ENCODE assay signal across 33 cellular contexts in genomic region chr22:20156042-20156389, GRCh38. TPM values are rescaled to one million over a fixed set of nuclear protein-coding genes. Genes with fewer than 3 reads are reported as not detected.
"Had no signal": no experiment of that assay in that cellular context is flagged by ENCODE, and none has a peak within 500 bp of the region (broad histone marks: within the 10 kb centered on the region; RNA-seq: fewer than 3 reads in every experiment).

No MANE protein-coding gene starts in this region.

- H3K27me3 Mint-ChIP-seq: activated CD4-positive, alpha-beta T cell treated with anti-CD3 and anti-CD28 coated beads for 36 hours; activated CD4-positive, alpha-beta T cell treated with anti-CD3 and anti-CD28 coated beads, Interleukin-2, amount 10 ng/mL, durations not matched to agents 24 days and 14 days; activated CD8-positive, alpha-beta memory T cell treated with anti-CD3 and anti-CD28 coated beads, Interleukin-2, amount 10 ng/mL, durations not matched to agents 7 days and 5 days; activated naive CD8-positive, alpha-beta T cell; T-helper 17 cell had no signal

- H3K27me3 ChIP-seq: brain microvascular endothelial cell, dorsolateral prefrontal cortex had no signal

- H3K4me3 Mint-ChIP-seq: activated B cell treated with CpG ODN at 0.5 μM for 24 hours; activated CD4-positive, alpha-beta memory T cell treated with anti-CD3 and anti-CD28 coated beads for 36 hours; activated CD4-positive, alpha-beta T cell treated with anti-CD3 and anti-CD28 coated beads for 36 hours; activated CD4-positive, alpha-beta T cell treated with anti-CD3 and anti-CD28 coated beads, Interleukin-2, amount 10 ng/mL, durations not matched to agents 24 days and 14 days; activated CD8-positive, alpha-beta memory T cell treated with anti-CD3 and anti-CD28 coated beads, Interleukin-2, amount 10 ng/mL, durations not matched to agents 7 days and 5 days; activated CD8-positive, alpha-beta T cell treated with anti-CD3 and anti-CD28 coated beads, Interleukin-2, amount 10 ng/mL, durations not matched to agents 7 days and 5 days; activated naive CD8-positive, alpha-beta T cell; activated T-cell treated with anti-CD3 and anti-CD28 coated beads, Interleukin-2, amount 50 U/mL, for 24 hours; activated T-cell treated with anti-CD3 and anti-CD28 coated beads, Interleukin-2, amount 50 U/mL, for 72 hours; central memory CD8-positive, alpha-beta T cell; dendritic cell treated with granulocyte-macrophage colony-stimulating factor and Interleukin-4, amounts not matched to agents 40 ng/mL and 50 ng/mL, for 4 days; T-helper 17 cell; T-helper 2 cell treated with Interferon-gamma antibody and Interleukin-4, amounts not matched to agents 5 μg/mL and 100 μg/mL, for 36 hours had no signal

- H3K4me3 ChIP-seq: coronary artery had no signal

- H3K36me3 Mint-ChIP-seq: activated CD4-positive, alpha-beta memory T cell treated with anti-CD3 and anti-CD28 coated beads for 36 hours; activated CD8-positive, alpha-beta memory T cell treated with anti-CD3 and anti-CD28 coated beads, Interleukin-2, amount 10 ng/mL, durations not matched to agents 7 days and 5 days; activated naive CD8-positive, alpha-beta T cell had no signal

- H3K36me3 ChIP-seq: brain microvascular endothelial cell, esophagus muscularis mucosa, gastroesophageal sphincter, heart right ventricle, WERI-Rb-1 had no signal

- H3K4me1 Mint-ChIP-seq: activated B cell treated with CpG ODN at 0.5 μM for 24 hours; activated CD8-positive, alpha-beta memory T cell treated with anti-CD3 and anti-CD28 coated beads, Interleukin-2, amount 10 ng/mL, durations not matched to agents 7 days and 5 days had no signal

- DNase-seq: activated B cell treated with CpG ODN at 0.5 μM for 24 hours; activated CD4-positive, alpha-beta T cell treated with anti-CD3 and anti-CD28 coated beads for 36 hours; activated CD4-positive, CD25-positive, alpha-beta regulatory T cell treated with anti-CD3 and anti-CD28 coated beads, Interleukin-2, amount 50 U/mL, for 72 hours; activated CD8-positive, alpha-beta memory T cell treated with anti-CD3 and anti-CD28 coated beads, Interleukin-2, amount 50 U/mL, for 4 hours; activated effector memory CD4-positive, alpha-beta T cell treated with Interleukin-2 at 50 U/mL for 16 hours; activated gamma-delta T cell treated with Interleukin-2 at 50 U/mL for 16 hours; activated naive CD4-positive, alpha-beta T cell treated with anti-CD3 and anti-CD28 coated beads, Interleukin-2, amount 50 U/mL, for 16 hours; activated naive CD4-positive, alpha-beta T cell treated with Interleukin-2 at 50 U/mL for 16 hours; activated T-cell treated with anti-CD3 and anti-CD28 coated beads for 4 hours; activated T-cell treated with anti-CD3 and anti-CD28 coated beads, Interleukin-2, amount 50 U/mL, for 24 hours; activated T-cell treated with anti-CD3 and anti-CD28 coated beads, Interleukin-2, amount 50 U/mL, for 72 hours; amniotic stem cell; effector memory CD4-positive, alpha-beta T cell; erythroblast; T-helper 17 cell; WERI-Rb-1 had no signal

- H3K27ac Mint-ChIP-seq: activated B cell treated with CpG ODN at 0.5 μM for 24 hours; activated CD4-positive, alpha-beta memory T cell treated with anti-CD3 and anti-CD28 coated beads for 36 hours; activated CD4-positive, alpha-beta T cell treated with anti-CD3 and anti-CD28 coated beads for 36 hours; activated CD4-positive, alpha-beta T cell treated with anti-CD3 and anti-CD28 coated beads, Interleukin-2, amount 10 ng/mL, durations not matched to agents 24 days and 14 days; activated CD8-positive, alpha-beta memory T cell treated with anti-CD3 and anti-CD28 coated beads, Interleukin-2, amount 10 ng/mL, durations not matched to agents 7 days and 5 days; activated CD8-positive, alpha-beta T cell treated with anti-CD3 and anti-CD28 coated beads, Interleukin-2, amount 10 ng/mL, durations not matched to agents 7 days and 5 days; activated naive CD8-positive, alpha-beta T cell; activated T-cell treated with anti-CD3 and anti-CD28 coated beads, Interleukin-2, amount 50 U/mL, for 24 hours; activated T-cell treated with anti-CD3 and anti-CD28 coated beads, Interleukin-2, amount 50 U/mL, for 72 hours; dendritic cell treated with granulocyte-macrophage colony-stimulating factor and Interleukin-4, amounts not matched to agents 40 ng/mL and 50 ng/mL, for 4 days; T-helper 2 cell treated with Interferon-gamma antibody and Interleukin-4, amounts not matched to agents 5 μg/mL and 100 μg/mL, for 36 hours had no signal

- H3K9me3 Mint-ChIP-seq: activated B cell treated with CpG ODN at 0.5 μM for 24 hours; activated CD4-positive, alpha-beta memory T cell treated with anti-CD3 and anti-CD28 coated beads for 36 hours; activated CD4-positive, alpha-beta T cell treated with anti-CD3 and anti-CD28 coated beads, Interleukin-2, amount 10 ng/mL, durations not matched to agents 24 days and 14 days; activated T-cell treated with anti-CD3 and anti-CD28 coated beads, Interleukin-2, amount 50 U/mL, for 24 hours; activated T-cell treated with anti-CD3 and anti-CD28 coated beads, Interleukin-2, amount 50 U/mL, for 72 hours; central memory CD8-positive, alpha-beta T cell; dendritic cell treated with granulocyte-macrophage colony-stimulating factor and Interleukin-4, amounts not matched to agents 40 ng/mL and 50 ng/mL, for 4 days; T-helper 2 cell treated with Interferon-gamma antibody and Interleukin-4, amounts not matched to agents 5 μg/mL and 100 μg/mL, for 36 hours had no signal

- H3K9me3 ChIP-seq: esophagus muscularis mucosa, gastroesophageal sphincter, heart right ventricle had no signal

- H3K27ac ChIP-seq: brain microvascular endothelial cell, coronary artery, esophagus muscularis mucosa, gastroesophageal sphincter, heart right ventricle, WERI-Rb-1 had no signal

RNA-seq across cellular contexts. Expression of gene CCDC188, which starts 5.2 kb away (rescaled TPM):
- total RNA-seq: activated B cell treated with CpG ODN at 0.5 μM for 24 hours; activated CD4-positive, alpha-beta T cell treated with anti-CD3 and anti-CD28 coated beads for 36 hours; activated CD4-positive, alpha-beta T cell treated with anti-CD3 and anti-CD28 coated beads, Interleukin-2, amount 10 ng/mL, durations not matched to agents 24 days and 14 days; activated CD8-positive, alpha-beta memory T cell treated with anti-CD3 and anti-CD28 coated beads for 36 hours; activated CD8-positive, alpha-beta memory T cell treated with anti-CD3 and anti-CD28 coated beads, Interleukin-2, amount 10 ng/mL, durations not matched to agents 7 days and 5 days; activated CD8-positive, alpha-beta T cell treated with anti-CD3 and anti-CD28 coated beads, Interleukin-2, amount 10 ng/mL, durations not matched to agents 7 days and 5 days; activated T-cell treated with anti-CD3 and anti-CD28 coated beads, Interleukin-2, amount 50 U/mL, for 72 hours; astrocyte; bronchial epithelial cell; gastroesophageal sphincter had no signal
